31 cellular contexts compared by ENCODE assay signal in genomic region chr2:5777089-5777488, GRCh38.
DNase-seq lines count a peak whose midpoint lies in the region; ATAC-seq and TF ChIP-seq lines count a peak whose summit lies in the region.
"Had no signal": no experiment of that assay in that cellular context is flagged by ENCODE, and none has a peak within 500 bp of the region (broad histone marks: within the 10 kb centered on the region; RNA-seq: fewer than 3 reads in every experiment).

No MANE protein-coding gene starts in this region.

- H3K27ac ChIP-seq in lung (ENCODE audit: low read depth in 1 of 2, low read length in 1 of 2): no peak overlapping the region
- no peak overlapping the region for H3K27ac ChIP-seq in esophagus muscularis mucosa (replicated peaks in 1 of 4)
- H3K27ac ChIP-seq: cardiac muscle cell, ovary, Peyer's patch, upper lobe of left lung had no signal

- no peaks in the 10 kb centered on the region for H3K27me3 ChIP-seq in Caco-2 (replicated peaks; ENCODE audit: control insufficient read depth, insufficient read depth, low read length)
- no peaks in the 10 kb centered on the region for H3K27me3 ChIP-seq in lung (ENCODE audit: control insufficient read depth, insufficient read depth)
- H3K27me3 ChIP-seq in esophagus muscularis mucosa: no peaks in the 10 kb centered on the region
- H3K27me3 ChIP-seq: cardiac muscle cell, ovary, Peyer's patch, upper lobe of left lung had no signal

- WGBS in lung, 2 donors: 56% methylated on average over 4 of the region's 4 CpGs
- 79% methylated on average over 4 of the region's 4 CpGs for WGBS in esophagus muscularis mucosa

- H3K4me1 ChIP-seq in Caco-2: no peaks in the 10 kb centered on the region
- H3K4me1 ChIP-seq in lung (ENCODE audit: control insufficient read depth in 2 of 2, insufficient read depth in 2 of 2, low read length in 2 of 2): no peaks in the 10 kb centered on the region
- no peaks in the 10 kb centered on the region for H3K4me1 ChIP-seq in esophagus muscularis mucosa
- H3K4me1 ChIP-seq: Peyer's patch, upper lobe of left lung had no signal

- CTCF ChIA-PET in Caco-2 (lab: Charles Lee): no interaction called here

- TF ChIP-seq CTCF in Caco-2 (IDR thresholded peaks at IDR 0.05; ENCODE audit: insufficient read depth in 1 of 2, low read depth in 1 of 2, low read length in 1 of 2, severe bottlenecking in 1 of 2, unreplicated experiment in 1 of 2) (no peak), chondrocyte (IDR thresholded peaks at IDR 0.05) (no peak), lung (IDR thresholded peaks at IDR 0.05; ENCODE audit: control extremely low read depth, extremely low read depth) (no peak), esophagus muscularis mucosa (IDR thresholded peaks at IDR 0.05) (no peak), omental fat pad (IDR thresholded peaks at IDR 0.05) (no peak)

- no TSS peak for BruUV-seq in Caco-2 (replicated peaks; lab: Mats Ljungman, UMichigan)

- TF ChIP-seq POLR2A in esophagus muscularis mucosa (IDR thresholded peaks at IDR 0.05; ENCODE audit: low read depth): no peak

- intact Hi-C loops in Caco-2 (cut with micrococcal nuclease; ENCODE audit: unreplicated experiment): no loop called here
- intact Hi-C loops in esophagus muscularis mucosa (cut with DNase I): no loop called here

- no peaks in the 10 kb centered on the region for H3K36me3 ChIP-seq in Caco-2 (ENCODE audit: control insufficient read depth, insufficient read depth, low read length)
- H3K36me3 ChIP-seq in lung (ENCODE audit: control insufficient read depth in 2 of 2, insufficient read depth in 2 of 2, low read length in 2 of 2): no peaks in the 10 kb centered on the region
- H3K36me3 ChIP-seq in esophagus muscularis mucosa: no peaks in the 10 kb centered on the region
- H3K36me3 ChIP-seq: cardiac muscle cell, ovary, Peyer's patch, upper lobe of left lung had no signal

- H3K9me3 Mint-ChIP-seq in Caco-2 (ENCODE audit: unreplicated experiment): no peaks in the 10 kb centered on the region
- H3K9me3 Mint-ChIP-seq in chondrocyte (ENCODE audit: low read depth): peaks cover 6% of the 10 kb centered on the region
- H3K9me3 Mint-ChIP-seq: activated CD4-positive, alpha-beta T cell treated with anti-CD3 and anti-CD28 coated beads, Interleukin-2, amount 10 ng/mL, durations not matched to agents 7 days and 5 days; endodermal cell had no signal

- H3K4me1 Mint-ChIP-seq in Caco-2 (ENCODE audit: low read depth, unreplicated experiment): peaks cover 7% of the 10 kb centered on the region
- H3K4me1 Mint-ChIP-seq in chondrocyte (ENCODE audit: low read depth): peaks cover 11% of the 10 kb centered on the region
- H3K4me1 Mint-ChIP-seq: activated CD4-positive, alpha-beta T cell treated with anti-CD3 and anti-CD28 coated beads, Interleukin-2, amount 10 ng/mL, durations not matched to agents 7 days and 5 days; B cell; CD8-positive, alpha-beta memory T cell; endodermal cell; nephron progenitor cell had no signal

- H3K27me3 Mint-ChIP-seq in Caco-2 (ENCODE audit: insufficient read depth, unreplicated experiment) (no peaks in the 10 kb centered on the region), chondrocyte (ENCODE audit: low read depth) (no peaks in the 10 kb centered on the region)
- H3K27me3 Mint-ChIP-seq: activated CD4-positive, alpha-beta T cell treated with anti-CD3 and anti-CD28 coated beads, Interleukin-2, amount 10 ng/mL, durations not matched to agents 7 days and 5 days; B cell; CD8-positive, alpha-beta memory T cell had no signal

- ATAC-seq in lung (ENCODE audit: insufficient read depth, low FRiP score) (no peak), omental fat pad (ENCODE audit: low FRiP score) (no peak), GM18520 (IDR thresholded peaks at IDR 0.05; ENCODE audit: unreplicated experiment) (no peak), GM21390 (IDR thresholded peaks at IDR 0.05; ENCODE audit: unreplicated experiment) (no peak)
- ATAC-seq: activated T-cell treated with anti-CD3 and anti-CD28 coated beads, Interleukin-2, amount 50 U/mL, for 72 hours; HCT116; right cardiac atrium; WTC11 had no signal

- no peak for TF ChIP-seq EP300 in esophagus muscularis mucosa (IDR thresholded peaks at IDR 0.05)

- H3K27ac Mint-ChIP-seq in Caco-2 (ENCODE audit: unreplicated experiment) (no peak overlapping the region), chondrocyte (ENCODE audit: unreplicated experiment) (peak overlapping the region; percentile 60)
- H3K27ac Mint-ChIP-seq: activated CD4-positive, alpha-beta T cell treated with anti-CD3 and anti-CD28 coated beads, Interleukin-2, amount 10 ng/mL, durations not matched to agents 7 days and 5 days; activated naive CD4-positive, alpha-beta T cell treated with anti-CD3 and anti-CD28 coated beads for 36 hours; activated T-cell treated with anti-CD3 and anti-CD28 coated beads, Interleukin-2, amount 50 U/mL, for 72 hours; B cell; CD8-positive, alpha-beta memory T cell; endodermal cell; nephron progenitor cell; WTC11 had no signal

- DNase-seq in Caco-2 (peak; percentile 15 to 52), HT-29 (ENCODE audit: low spot score) (peak; percentile 44), chondrocyte (ENCODE audit: low spot score) (no peak), lung (ENCODE audit: low spot score) (peak; percentile 41), esophagus muscularis mucosa (ENCODE audit: extremely low spot score) (no peak), omental fat pad (ENCODE audit: low spot score) (no peak)
- DNase-seq: activated CD4-positive, alpha-beta T cell treated with anti-CD3 and anti-CD28 coated beads, Interleukin-2, amount 10 ng/mL, durations not matched to agents 7 days and 5 days; activated naive CD4-positive, alpha-beta T cell treated with anti-CD3 and anti-CD28 coated beads for 36 hours; activated T-cell treated with anti-CD3 and anti-CD28 coated beads, Interleukin-2, amount 50 U/mL, for 72 hours; CD8-positive, alpha-beta memory T cell; DMS79; endodermal cell; MV-4-11; NCI-H187; NCI-H526; nephron progenitor cell; ovary; Peyer's patch; right cardiac atrium; SIG-M5; stimulated activated CD4-positive, alpha-beta T cell treated with anti-CD3 and anti-CD28 coated beads, Interleukin-12 subunit alpha, Interleukin-12 subunit beta, amount 100 ng/mL, for 4 hours; stimulated activated CD4-positive, alpha-beta T cell treated with anti-CD3 and anti-CD28 coated beads, Interleukin-4, amount 100 ng/mL, for 1 hour; SW 1271; T1000 had no signal

- no peak overlapping the region for H3K4me3 Mint-ChIP-seq in Caco-2 (ENCODE audit: unreplicated experiment)
- no peak overlapping the region for H3K4me3 Mint-ChIP-seq in chondrocyte (ENCODE audit: unreplicated experiment)
- H3K4me3 Mint-ChIP-seq: activated CD4-positive, alpha-beta T cell treated with anti-CD3 and anti-CD28 coated beads, Interleukin-2, amount 10 ng/mL, durations not matched to agents 7 days and 5 days; activated naive CD4-positive, alpha-beta T cell treated with anti-CD3 and anti-CD28 coated beads for 36 hours; activated T-cell treated with anti-CD3 and anti-CD28 coated beads, Interleukin-2, amount 50 U/mL, for 72 hours; B cell; CD8-positive, alpha-beta memory T cell; endodermal cell; nephron progenitor cell; WTC11 had no signal

- H3K9me3 ChIP-seq in Caco-2 (no peaks in the 10 kb centered on the region), lung (ENCODE audit: control insufficient read depth in 2 of 2, insufficient read depth in 1 of 2, low read length in 1 of 2) (no peaks in the 10 kb centered on the region), esophagus muscularis mucosa (no peaks in the 10 kb centered on the region)
- H3K9me3 ChIP-seq: ovary, Peyer's patch, upper lobe of left lung had no signal

- POLR2A ChIA-PET in Caco-2 (lab: Charles Lee): no interaction called here

- H3K36me3 Mint-ChIP-seq in Caco-2 (ENCODE audit: insufficient read depth, unreplicated experiment): no peaks in the 10 kb centered on the region
- no peaks in the 10 kb centered on the region for H3K36me3 Mint-ChIP-seq in chondrocyte (ENCODE audit: low read depth)
- H3K36me3 Mint-ChIP-seq: CD8-positive, alpha-beta memory T cell had no signal

- H3K4me3 ChIP-seq in Caco-2 (ENCODE audit: low read depth, low read length) (no peak overlapping the region), lung (no peak overlapping the region), esophagus muscularis mucosa (no peak overlapping the region)
- H3K4me3 ChIP-seq: cardiac muscle cell, ovary, Peyer's patch, upper lobe of left lung had no signal

Comparison
In these comparisons a context has a peak if more than half of its experiments do, and no peak if none do; other contexts are left out.
1. DNase-seq: peak in Caco-2 (2 of 2), HT-29 (single experiment) and lung (single experiment); none in chondrocyte (single experiment), esophagus muscularis mucosa (single experiment) and omental fat pad (single experiment).